ENCODE assay signal across 8 cellular contexts in the genomic region with DNA sequence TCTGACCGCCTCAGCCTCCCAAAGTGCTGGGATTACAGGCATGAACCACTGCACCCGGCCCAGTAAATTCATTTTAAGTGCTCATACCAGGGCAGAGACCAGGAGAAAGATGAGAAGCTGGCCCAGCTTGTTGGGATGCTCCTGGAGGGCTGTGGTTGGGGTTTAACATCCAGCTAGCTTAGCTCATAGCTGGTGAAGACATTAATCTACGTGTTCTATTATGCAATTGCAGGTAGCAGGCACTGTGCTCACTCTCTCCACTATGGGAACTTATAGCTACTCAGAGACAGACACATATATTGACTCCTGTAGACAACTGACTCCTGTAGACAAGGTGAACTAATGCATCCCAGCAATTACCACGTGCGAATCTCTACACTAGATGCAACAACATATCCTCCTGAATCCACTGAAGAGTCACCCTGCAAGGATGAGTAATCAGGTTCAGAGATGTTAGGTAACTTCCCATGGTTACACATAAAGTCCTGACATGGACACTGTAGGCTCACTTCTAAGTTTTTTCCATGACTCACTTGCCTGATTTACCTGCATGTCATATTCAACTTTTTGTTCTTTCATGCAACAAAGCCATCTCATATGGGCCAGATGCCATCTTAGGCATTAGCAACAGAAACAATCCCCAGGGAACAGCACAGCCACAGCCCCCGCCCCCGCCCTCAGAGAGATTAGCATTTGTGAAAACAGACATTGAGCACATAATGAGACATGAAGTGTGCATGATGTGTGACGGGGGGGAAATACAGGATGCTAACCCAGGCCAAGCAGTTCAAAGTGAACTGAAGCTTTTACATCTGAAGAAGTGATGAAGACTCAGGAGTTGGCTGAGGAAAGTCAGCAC. TPM values are rescaled to one million over a fixed set of nuclear protein-coding genes. Genes with fewer than 3 reads are reported as not detected.
DNase-seq lines count a peak whose midpoint lies in the region; ATAC-seq and TF ChIP-seq lines count a peak whose summit lies in the region.

No MANE protein-coding gene starts in this region.

- peak; percentile 47 for ATAC-seq in HG03469 (IDR thresholded peaks at IDR 0.05; ENCODE audit: unreplicated experiment)

- H3K4me1 Mint-ChIP-seq in MCF 10A (ENCODE audit: insufficient read depth, unreplicated experiment): peaks cover 28% of the 10 kb centered on the region

- H3K9ac ChIP-seq in smooth muscle cell (ENCODE audit: low read depth): no peak overlapping the region
- H3K9ac ChIP-seq in Karpas-422 (ENCODE audit: low read length): no peak overlapping the region

- no peaks in the 10 kb centered on the region for H3K9me3 Mint-ChIP-seq in MCF 10A (ENCODE audit: unreplicated experiment)

- no peaks in the 10 kb centered on the region for H3K9me2 ChIP-seq in Karpas-422 (replicated peaks; ENCODE audit: insufficient read depth, low read length)

- H3K27me3 ChIP-seq in breast epithelium: no peaks in the 10 kb centered on the region
- H3K27me3 ChIP-seq in smooth muscle cell (ENCODE audit: low read depth): no peaks in the 10 kb centered on the region
- H3K27me3 ChIP-seq in Karpas-422 (ENCODE audit: low read length): no peaks in the 10 kb centered on the region
- no peaks in the 10 kb centered on the region for H3K27me3 ChIP-seq in tibial nerve

- H3K4me2 ChIP-seq in smooth muscle cell: no peak overlapping the region
- H3K4me2 ChIP-seq in Karpas-422 (ENCODE audit: low read depth, low read length, poor library complexity, severe bottlenecking): no peak overlapping the region

- H2AFZ ChIP-seq in smooth muscle cell (ENCODE audit: low read depth) (no peak overlapping the region), Karpas-422 (ENCODE audit: low read length) (no peak overlapping the region)

- no peaks in the 10 kb centered on the region for H3K27me3 Mint-ChIP-seq in MCF 10A (ENCODE audit: insufficient read depth, unreplicated experiment)

- H3K9me3 ChIP-seq in breast epithelium (no peaks in the 10 kb centered on the region), smooth muscle cell (replicated peaks; ENCODE audit: low read depth) (no peaks in the 10 kb centered on the region), Karpas-422 (ENCODE audit: low read length) (no peaks in the 10 kb centered on the region), tibial nerve (no peaks in the 10 kb centered on the region)

- no peaks in the 10 kb centered on the region for H4K20me1 ChIP-seq in smooth muscle cell (ENCODE audit: low read depth)
- H4K20me1 ChIP-seq in Karpas-422 (ENCODE audit: insufficient read depth, low read depth, low read length): peaks cover 13% of the 10 kb centered on the region; the same call in 1 of the 2 replicates

- H3K27ac Mint-ChIP-seq in MCF 10A (ENCODE audit: low read depth, unreplicated experiment): peak overlapping the region; percentile 84

- H3K36me3 ChIP-seq in breast epithelium: peaks cover 9% of the 10 kb centered on the region
- peaks cover 3% of the 10 kb centered on the region for H3K36me3 ChIP-seq in smooth muscle cell (ENCODE audit: low read depth)
- peaks cover 33% of the 10 kb centered on the region for H3K36me3 ChIP-seq in Karpas-422 (ENCODE audit: insufficient read depth, low read length)
- H3K36me3 ChIP-seq in tibial nerve: peaks cover 0 to 45% (median 10%) of the 10 kb centered on the region in 3 donors

- H3K4me3 Mint-ChIP-seq in MCF 10A (ENCODE audit: unreplicated experiment): no peak overlapping the region

- H3K79me2 ChIP-seq in smooth muscle cell (ENCODE audit: low read depth) (no peaks in the 10 kb centered on the region), Karpas-422 (ENCODE audit: low read length) (no peaks in the 10 kb centered on the region)

- no peak for TF ChIP-seq EP300 in tibial nerve (IDR thresholded peaks at IDR 0.05)

- peak; percentile 96 for DNase-seq in MCF 10A (ENCODE audit: unreplicated experiment)
- DNase-seq in breast epithelium (ENCODE audit: low spot score in 2 of 2): no peak
- DNase-seq in activated T-helper 9 cell treated with anti-CD3 and anti-CD28 coated beads, Interleukin-2, amount 50 U/mL, for 16 hours (ENCODE audit: low read depth): peak; percentile 10
- DNase-seq in smooth muscle cell (lab: John Stamatoyannopoulos, UW; ENCODE audit: unreplicated experiment): no peak
- no peak for DNase-seq in T1000 (lab: John Stamatoyannopoulos, UW)
- no peak for DNase-seq in Karpas-422
- DNase-seq in tibial nerve (ENCODE audit: low spot score in 2 of 2): no peak

- BruUV-seq in MCF 10A (replicated peaks; lab: Mats Ljungman, UMichigan): no TSS peak

- POLR2A ChIA-PET in MCF 10A (lab: Yijun Ruan, JAX): interaction anchor here (0.5 to 2.2 kb wide), 7 partner anchors 9 to 904 kb away, joined by 3 to 16 read pairs (median 4); partner anchors contain the start of gene ERLIN1

- H3K27ac ChIP-seq in breast epithelium (no peak overlapping the region), smooth muscle cell (ENCODE audit: low read depth) (peak overlapping the region; percentile 65), Karpas-422 (ENCODE audit: low read length) (no peak overlapping the region), tibial nerve (no peak overlapping the region)

- H3K36me3 Mint-ChIP-seq in MCF 10A (ENCODE audit: insufficient read depth, unreplicated experiment): peaks cover 31% of the 10 kb centered on the region

- no peak overlapping the region for H3K4me3 ChIP-seq in breast epithelium
- H3K4me3 ChIP-seq in smooth muscle cell: no peak overlapping the region
- H3K4me3 ChIP-seq in Karpas-422 (ENCODE audit: low read length): no peak overlapping the region
- no peak overlapping the region for H3K4me3 ChIP-seq in tibial nerve

- no peak for TF ChIP-seq CTCF in MCF 10A (IDR thresholded peaks at IDR 0.05; ENCODE audit: unreplicated experiment)
- TF ChIP-seq CTCF in breast epithelium (IDR thresholded peaks at IDR 0.05): no peak
- TF ChIP-seq CTCF in smooth muscle cell (IDR thresholded peaks at IDR 0.05; ENCODE audit: borderline replicate concordance, insufficient read depth, poor library complexity, severe bottlenecking): no peak
- TF ChIP-seq CTCF in tibial nerve (IDR thresholded peaks at IDR 0.05): no peak

- no peaks in the 10 kb centered on the region for H3K4me1 ChIP-seq in breast epithelium
- H3K4me1 ChIP-seq in smooth muscle cell (ENCODE audit: low read depth): no peaks in the 10 kb centered on the region
- H3K4me1 ChIP-seq in Karpas-422 (ENCODE audit: low read length): no peaks in the 10 kb centered on the region; the same call in 1 of the 2 replicates
- no peaks in the 10 kb centered on the region for H3K4me1 ChIP-seq in tibial nerve

- intact Hi-C loops in MCF 10A (cut with micrococcal nuclease): loop anchor here (2.0 kb wide), 1 partner anchor 34 kb away; no protein-coding TSS in a partner anchor
- intact Hi-C loops in breast epithelium (cut with DNase I; ENCODE audit: low total_unique reads): no loop called here

- WGBS in smooth muscle cell (ENCODE audit: low lambda C conversion rate): 82% methylated on average over 8 of the region's 8 CpGs
- WGBS in tibial nerve, 2 donors: 86% methylated on average over 8 of the region's 8 CpGs

- TF ChIP-seq POLR2A in breast epithelium (IDR thresholded peaks at IDR 0.05): no peak
- no peak for TF ChIP-seq POLR2A in tibial nerve (IDR thresholded peaks at IDR 0.05)

- no peaks in the 10 kb centered on the region for H3F3A ChIP-seq in smooth muscle cell (ENCODE audit: low read depth)

- CTCF ChIA-PET in MCF 10A (lab: Yijun Ruan, JAX): interaction anchor here (0.5 to 1.7 kb wide), 6 partner anchors 36 to 303 kb away, joined by 3 to 4 read pairs (median 4); no protein-coding TSS in a partner anchor

RNA-seq across cellular contexts. Expression of gene ERLIN1, which starts 37.2 kb away (rescaled TPM):
- total RNA-seq in MCF 10A (2022) (38.0 and 42.9 TPM in 2 replicates), breast epithelium (10 to 100 TPM; 22.4 to 30.2 (median 23.3) TPM), smooth muscle cell (21.0 and 21.6 TPM in 2 replicates), tibial nerve (10 to 100 TPM; 15.5 to 27.9 (median 25.0) TPM)
- 22.1 and 32.2 TPM in 2 replicates for polyA plus RNA-seq in smooth muscle cell
- 8.3 and 9.0 TPM in 2 replicates for total RNA-seq in Karpas-422 (2014; rRNA removed; shearing (Covaris generic); ENCODE audit: low replicate concordance)

Comparison
In these comparisons a context has a peak if more than half of its experiments do, and no peak if none do; other contexts are left out.
1. DNase-seq: peak in MCF 10A (single experiment) and activated T-helper 9 cell treated with anti-CD3 and anti-CD28 coated beads, Interleukin-2, amount 50 U/mL, for 16 hours (single experiment); none in breast epithelium (0 of 2), smooth muscle cell (single experiment), T1000 (single experiment), Karpas-422 (single experiment) and tibial nerve (0 of 2).